10 cellular contexts compared by ENCODE assay signal in genomic region chr2:201259216-201259615, GRCh38. TPM values are rescaled to one million over a fixed set of nuclear protein-coding genes. Genes with fewer than 3 reads are reported as not detected.
DNase-seq lines count a peak whose midpoint lies in the region; ATAC-seq and TF ChIP-seq lines count a peak whose summit lies in the region.
"Had no signal": no experiment of that assay in that cellular context is flagged by ENCODE, and none has a peak within 500 bp of the region (broad histone marks: within the 10 kb centered on the region; RNA-seq: fewer than 3 reads in every experiment).

No MANE protein-coding gene starts in this region.

- no peaks in the 10 kb centered on the region for H3K36me3 Mint-ChIP-seq in naive B cell

- H4K20me1 ChIP-seq in BLaER1 treated with 17β-estradiol and CSF1 and Interleukin-3, amounts not matched to agents 10 nM and 100 nM, result peaks cover 0 to 19% (median 6%) of the 10 kb centered on the region in 11 experiments; a peak in 16 of 22 replicates
- H4K20me1 ChIP-seq in Loucy (ENCODE audit: insufficient read depth, low read length, poor library complexity, severe bottlenecking), result peaks cover 28% of the 10 kb centered on the region

- H3K27me3 ChIP-seq in BLaER1 treated with 17β-estradiol and CSF1 and Interleukin-3, amounts not matched to agents 10 nM and 100 nM, result no peaks in the 10 kb centered on the region
- no peaks in the 10 kb centered on the region for H3K27me3 ChIP-seq in Loucy (ENCODE audit: insufficient read depth, low read length, poor library complexity, severe bottlenecking)
- H3K27me3 ChIP-seq in brain microvascular endothelial cell (replicated peaks), result no peaks in the 10 kb centered on the region

- peak overlapping the region; percentile 90 to 99 (median 97); a peak in 21 of 22 replicates for H3K27ac ChIP-seq in BLaER1 treated with 17β-estradiol and CSF1 and Interleukin-3, amounts not matched to agents 10 nM and 100 nM
- peak overlapping the region; percentile 90 for H3K27ac ChIP-seq in brain microvascular endothelial cell

- no peaks in the 10 kb centered on the region for H3K9me3 Mint-ChIP-seq in naive B cell

- H3K9me2 ChIP-seq in Loucy (replicated peaks; ENCODE audit: low read depth, low read length), result no peaks in the 10 kb centered on the region

- H3F3A ChIP-seq in Loucy (ENCODE audit: low read depth), result peaks cover 21% of the 10 kb centered on the region

- H3K4me3 Mint-ChIP-seq in naive B cell, result peak overlapping the region; percentile 29 to 97 (median 90)

- H3K9ac ChIP-seq in BLaER1 treated with 17β-estradiol and CSF1 and Interleukin-3, amounts not matched to agents 10 nM and 100 nM, result peak overlapping the region; percentile 85 to 95 (median 88); a peak in 21 of 22 replicates
- peak overlapping the region; percentile 80 for H3K9ac ChIP-seq in Loucy (ENCODE audit: low read depth, low read length, poor library complexity, severe bottlenecking)

- no peaks in the 10 kb centered on the region for H3K27me3 Mint-ChIP-seq in naive B cell

- peaks cover 70% of the 10 kb centered on the region for H3K79me2 ChIP-seq in Loucy (ENCODE audit: insufficient read depth, low read length)

- H3K4me3 ChIP-seq in BLaER1 treated with 17β-estradiol and CSF1 and Interleukin-3, amounts not matched to agents 10 nM and 100 nM, result peak overlapping the region; percentile 54 to 76 (median 65)
- H3K4me3 ChIP-seq in Loucy (ENCODE audit: low read length, poor library complexity, severe bottlenecking) (peak overlapping the region; percentile 80), brain microvascular endothelial cell (ENCODE audit: low read depth, low read length) (peak overlapping the region; percentile 28)

- ATAC-seq in naive B cell (ENCODE audit: low read depth in 2 of 2) (no peak), left lobe of liver (no peak), HG02852 (IDR thresholded peaks at IDR 0.05; ENCODE audit: unreplicated experiment) (no peak)

- H3K27ac Mint-ChIP-seq in naive B cell, result peak overlapping the region in 5 of 6 donors; percentile 16 to 98 (median 70)

- TF ChIP-seq CTCF in Loucy (conservative IDR thresholded peaks at IDR 0.05; ENCODE audit: low read length) (no peak), brain microvascular endothelial cell (IDR thresholded peaks at IDR 0.05; ENCODE audit: low read depth, low read length, missing control alignments) (no peak)

- in situ Hi-C loops in brain microvascular endothelial cell (cut with HindIII; ENCODE audit: low pct_ligation_motif_present, low sequenced_read_pairs), result no loop called here

- H3K4me1 ChIP-seq in BLaER1 treated with 17β-estradiol and CSF1 and Interleukin-3, amounts not matched to agents 10 nM and 100 nM, result peaks cover 63 to 94% (median 80%) of the 10 kb centered on the region in 10 experiments
- H3K4me1 ChIP-seq in Loucy (ENCODE audit: insufficient read depth, low read length, poor library complexity, severe bottlenecking), result peaks cover 69% of the 10 kb centered on the region

- H3K4me1 Mint-ChIP-seq in naive B cell, result peaks cover 56 to 83% (median 68%) of the 10 kb centered on the region in 3 donors

- H2AFZ ChIP-seq in Loucy (ENCODE audit: low read length), result no peak overlapping the region

- H3K36me3 ChIP-seq in BLaER1 treated with 17β-estradiol and CSF1 and Interleukin-3, amounts not matched to agents 10 nM and 100 nM, result peaks cover 0 to 16% (median 0%) of the 10 kb centered on the region in 11 experiments; a peak in 3 of 22 replicates
- H3K36me3 ChIP-seq in Loucy (ENCODE audit: insufficient read depth, low read length) (no peaks in the 10 kb centered on the region), brain microvascular endothelial cell (replicated peaks) (no peaks in the 10 kb centered on the region)

- H3K4me2 ChIP-seq in BLaER1 treated with 17β-estradiol and CSF1 and Interleukin-3, amounts not matched to agents 10 nM and 100 nM, result peak overlapping the region; percentile 80 to 98 (median 94)
- peak overlapping the region; percentile 76 for H3K4me2 ChIP-seq in Loucy (ENCODE audit: low read depth, low read length, poor library complexity, severe bottlenecking)

- H3K9me3 ChIP-seq in BLaER1 treated with 17β-estradiol and CSF1 and Interleukin-3, amounts not matched to agents 10 nM and 100 nM (replicated peaks in 1 of 11), result no peaks in the 10 kb centered on the region
- H3K9me3 ChIP-seq in Loucy (ENCODE audit: insufficient read depth, low read depth, low read length), result no peaks in the 10 kb centered on the region

- DNase-seq in brain microvascular endothelial cell (no peak), naive B cell (no peak), OCI-M2 (lab: John Stamatoyannopoulos, UW; ENCODE audit: unreplicated experiment) (no peak), left lobe of liver (ENCODE audit: low spot score) (no peak), NCI-H510A treated with DMSO at 0.1 percent for 48 hours (lab: John Stamatoyannopoulos, UW) (no peak)
- DNase-seq: foreskin melanocyte, NCI-H1436 treated with DMSO at 0.1 percent for 48 hours had no signal

RNA-seq across cellular contexts. Expression of gene CASP8, which starts 1.1 kb away (rescaled TPM):
- polyA plus RNA-seq in naive B cell (ENCODE audit: low read depth in 6 of 6), result 10 to 100 TPM; 16.7 to 49.6 (median 31.2) TPM
- total RNA-seq in left lobe of liver, result 7.6 TPM

Comparison
In these comparisons a context has a peak if more than half of its experiments do, and no peak if none do; other contexts are left out.
1. H3K4me3 ChIP-seq: peak in every context shown above with its lines; median percentile 80 in Loucy; 65 in BLaER1 treated with 17β-estradiol and CSF1 and Interleukin-3, amounts not matched to agents 10 nM and 100 nM; 28 in brain microvascular endothelial cell.